In genomic region chr1:18469514-18469913, GRCh38 we compare ENCODE assay signal across 20 cellular contexts. TPM values are rescaled to one million over a fixed set of nuclear protein-coding genes. Genes with fewer than 3 reads are reported as not detected.
"Had no signal": no experiment of that assay in that cellular context is flagged by ENCODE, and none has a peak within 500 bp of the region (broad histone marks: within the 10 kb centered on the region; RNA-seq: fewer than 3 reads in every experiment).

No MANE protein-coding gene starts in this region.

- H3K27ac ChIP-seq: SJSA1, SK-N-MC had no signal

- H3K9me3 ChIP-seq: MG63, SJSA1 had no signal

- DNase-seq: KBM-7, MG63, NCI-H1092, NCI-H1105 treated with DMSO at 0.1 percent for 48 hours, NCI-H1417 treated with DMSO at 0.1 percent for 48 hours, NCI-H187 treated with DMSO at 0.1 percent for 48 hours, NCI-H2029 treated with DMSO at 0.1 percent for 48 hours, NCI-H2171 treated with DMSO at 0.1 percent for 48 hours, NCI-H345, NCI-H524 treated with DMSO at 0.1 percent for 48 hours, NCI-H69, NCI-H774, Right ventricle myocardium superior, RPMI8226, SIG-M5 had no signal

- H3K4me3 ChIP-seq: MG63, SJSA1, SK-N-MC had no signal

- H3K36me3 ChIP-seq: MG63, SJSA1 had no signal

- H3K27me3 ChIP-seq: MG63 had no signal

- FAIRE-seq: RCC 7860 had no signal

- H3K4me1 ChIP-seq: SJSA1 had no signal

RNA-seq across cellular contexts. Expression of gene KLHDC7A, which starts 11.2 kb away (rescaled TPM):
- total RNA-seq: LHCN-M2, NCI-H460, Right ventricle myocardium superior, SJSA1 had no signal
